ENCODE assay signal across 17 cellular contexts in genomic region chr14:99627510-99628381, GRCh38. TPM values are rescaled to one million over a fixed set of nuclear protein-coding genes. Genes with fewer than 3 reads are reported as not detected.
DNase-seq lines count a peak whose midpoint lies in the region; ATAC-seq and TF ChIP-seq lines count a peak whose summit lies in the region.
"Had no signal": no experiment of that assay in that cellular context is flagged by ENCODE, and none has a peak within 500 bp of the region (broad histone marks: within the 10 kb centered on the region; RNA-seq: fewer than 3 reads in every experiment).

No MANE protein-coding gene starts in this region.

- ATAC-seq in HG02759 (IDR thresholded peaks at IDR 0.05; ENCODE audit: unreplicated experiment) = no peak
- no peak for ATAC-seq in activated CD4-positive, CD25-positive, alpha-beta regulatory T cell treated with anti-CD3 and anti-CD28 coated beads, Interleukin-2, amount 50 U/mL, for 24 hours
- ATAC-seq in GM19395 (IDR thresholded peaks at IDR 0.05; ENCODE audit: unreplicated experiment) = no peak

- peaks cover 12% of the 10 kb centered on the region for H3K27me3 Mint-ChIP-seq in glutamatergic neuron (ENCODE audit: unreplicated experiment)

- no peak overlapping the region for H3K4me2 ChIP-seq in GM23248 (ENCODE audit: unreplicated experiment)

- peak; percentile 10 for DNase-seq in COLO668 (lab: John Stamatoyannopoulos, UW; ENCODE audit: unreplicated experiment)
- DNase-seq in GM23248 = peak; percentile 25
- DNase-seq in RPMI8226 = peak; percentile 71
- no peak for DNase-seq in glutamatergic neuron
- no peak for DNase-seq in NCI-H2227 (lab: John Stamatoyannopoulos, UW; ENCODE audit: unreplicated experiment)
- DNase-seq: CD8-positive, alpha-beta T cell; HCEC 1CT; NCI-H187; NCI-H2107; NCI-H2227 treated with DMSO at 0.1 percent for 48 hours; OCI-M1; SHP77 treated with DMSO at 0.1 percent for 48 hours had no signal

- H3K4me3 Mint-ChIP-seq in glutamatergic neuron (ENCODE audit: unreplicated experiment) = no peak overlapping the region
- H3K4me3 Mint-ChIP-seq: CD8-positive, alpha-beta T cell had no signal

- H3K4me1 ChIP-seq in GM23248 (ENCODE audit: insufficient read depth) = peaks cover 15% of the 10 kb centered on the region

- no peak overlapping the region for H3K4me3 ChIP-seq in GM23248
- H3K4me3 ChIP-seq: BLaER1 treated with 17β-estradiol and CSF1 and Interleukin-3, amounts not matched to agents 10 nM and 100 nM had no signal

- no peaks in the 10 kb centered on the region for H3K36me3 Mint-ChIP-seq in glutamatergic neuron (ENCODE audit: unreplicated experiment)
- H3K36me3 Mint-ChIP-seq: CD8-positive, alpha-beta T cell had no signal

- peaks cover 10% of the 10 kb centered on the region for H3F3A ChIP-seq in GM23248 (ENCODE audit: insufficient read depth)

- H3K9ac ChIP-seq in GM23248 = no peak overlapping the region
- H3K9ac ChIP-seq: BLaER1 treated with 17β-estradiol and CSF1 and Interleukin-3, amounts not matched to agents 10 nM and 100 nM; KMS-11 had no signal

- TF ChIP-seq CTCF in glutamatergic neuron (IDR thresholded peaks at IDR 0.05; ENCODE audit: partially characterized antibody, unreplicated experiment) = no peak

- H3K79me2 ChIP-seq in GM23248 (ENCODE audit: insufficient read depth) = no peaks in the 10 kb centered on the region

- peaks cover 2% of the 10 kb centered on the region for H3K9me3 Mint-ChIP-seq in glutamatergic neuron (ENCODE audit: unreplicated experiment)
- H3K9me3 Mint-ChIP-seq: CD8-positive, alpha-beta T cell had no signal

- H3K27me3 ChIP-seq in GM23248 (replicated peaks; ENCODE audit: insufficient read depth) = no peaks in the 10 kb centered on the region
- H3K27me3 ChIP-seq: BLaER1 treated with 17β-estradiol and CSF1 and Interleukin-3, amounts not matched to agents 10 nM and 100 nM had no signal

- H3K27ac Mint-ChIP-seq in glutamatergic neuron (ENCODE audit: unreplicated experiment) = peak overlapping the region; percentile 49
- H3K27ac Mint-ChIP-seq: CD8-positive, alpha-beta T cell had no signal

- no peak overlapping the region for H2AFZ ChIP-seq in GM23248

- in situ Hi-C loops in GM23248 (cut with MboI) = no loop called here

- H3K36me3 ChIP-seq in GM23248 (ENCODE audit: low read depth) = no peaks in the 10 kb centered on the region
- H3K36me3 ChIP-seq: BLaER1 treated with 17β-estradiol and CSF1 and Interleukin-3, amounts not matched to agents 10 nM and 100 nM had no signal

- 73% methylated on average over 13 of the region's 13 CpGs for WGBS in GM23248 (ENCODE audit: low coverage in 1 of 2, low lambda C conversion rate in 2 of 2, missing lambda C conversion rate in 2 of 2), 2 experiments

- peaks cover 3% of the 10 kb centered on the region for H3K4me1 Mint-ChIP-seq in glutamatergic neuron (ENCODE audit: low read depth, unreplicated experiment)

- H3K9me2 ChIP-seq in GM23248 (ENCODE audit: insufficient read depth) = no peaks in the 10 kb centered on the region

- no peaks in the 10 kb centered on the region for H4K20me1 ChIP-seq in GM23248 (ENCODE audit: insufficient read depth)

- H3K27ac ChIP-seq in GM23248 = no peak overlapping the region
- H3K27ac ChIP-seq: BLaER1 treated with 17β-estradiol and CSF1 and Interleukin-3, amounts not matched to agents 10 nM and 100 nM; KMS-11 had no signal

- no peaks in the 10 kb centered on the region for H3K9me3 ChIP-seq in GM23248 (ENCODE audit: low read depth)
- H3K9me3 ChIP-seq: BLaER1 treated with 17β-estradiol and CSF1 and Interleukin-3, amounts not matched to agents 10 nM and 100 nM had no signal

RNA-seq across cellular contexts. Expression of gene HHIPL1, which starts 17.2 kb away (rescaled TPM):
- 11.3 and 19.2 TPM in 2 replicates for total RNA-seq in GM23248 (2014; rRNA removed; shearing (Covaris generic))
- 5.8 and 6.5 TPM in 2 replicates for polyA plus RNA-seq in GM23248 (2016; fragmentation: Nextera tagmentation; extraction: Ambion mirVana)
- 0.47 TPM for total RNA-seq in glutamatergic neuron (ENCODE audit: unreplicated experiment)

RNA-seq across cellular contexts. Expression of gene CCDC85C, which starts 23.7 kb away (rescaled TPM):
- 9.0 and 11.0 TPM in 2 replicates for total RNA-seq in GM23248 (2014; rRNA removed; shearing (Covaris generic))
- polyA plus RNA-seq in GM23248 (2016; fragmentation: Nextera tagmentation; extraction: Ambion mirVana) = 0.68 and 1.1 TPM in 2 replicates
- 32.3 TPM for total RNA-seq in glutamatergic neuron (ENCODE audit: unreplicated experiment)

RNA-seq across cellular contexts. Expression of gene CYP46A1, which starts 56.4 kb away (rescaled TPM):
- total RNA-seq in GM23248 (2014; rRNA removed; shearing (Covaris generic)) = 0.13 and 0.22 TPM in 2 replicates
- polyA plus RNA-seq in GM23248 (2016; fragmentation: Nextera tagmentation; extraction: Ambion mirVana) = 0.15 and 0.29 TPM in 2 replicates
- total RNA-seq in glutamatergic neuron (ENCODE audit: unreplicated experiment) = 2.1 TPM

Comparison
In these comparisons a context has a peak if more than half of its experiments do, and no peak if none do; other contexts are left out.
1. DNase-seq: peak in COLO668 (single experiment), GM23248 (single experiment) and RPMI8226 (single experiment); none in glutamatergic neuron (single experiment) and NCI-H2227 (single experiment).